8 cellular contexts compared by ENCODE assay signal in the genomic region with DNA sequence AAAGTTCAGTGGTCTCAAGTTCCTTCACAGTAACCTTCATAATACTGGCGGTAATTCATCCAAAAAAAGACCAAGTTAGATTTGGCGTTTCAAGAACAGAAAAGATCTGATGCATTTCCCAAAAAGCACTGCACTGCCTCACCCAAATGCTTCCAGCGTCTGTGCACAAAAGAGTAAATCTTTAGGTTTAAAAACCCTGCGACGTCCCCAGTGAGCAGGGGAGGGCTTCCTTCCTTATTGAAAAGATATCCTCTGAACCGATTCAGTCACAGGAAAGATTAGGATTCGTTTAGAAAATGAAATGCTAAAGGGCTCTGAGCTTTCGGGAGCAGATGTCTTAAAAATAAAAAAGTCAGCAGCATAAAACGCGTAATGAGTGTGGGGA. TPM values are rescaled to one million over a fixed set of nuclear protein-coding genes. Genes with fewer than 3 reads are reported as not detected.
A peak's percentile ranks its signal among the peaks of the same experiment; 100 is the strongest.
DNase-seq lines count a peak whose midpoint lies in the region; ATAC-seq, FAIRE-seq and TF ChIP-seq lines count a peak whose summit lies in the region.

No MANE protein-coding gene starts in this region.

- H3K23ac ChIP-seq in mesenchymal stem cell (ENCODE audit: low read length in 2 of 2) = no peak overlapping the region

- H2BK120ac ChIP-seq in mesenchymal stem cell (ENCODE audit: low read depth, low read length) = no peak overlapping the region

- peaks cover 5% of the 10 kb centered on the region for H3K79me1 ChIP-seq in mesenchymal stem cell (replicated peaks; ENCODE audit: low read length, poor library complexity, severe bottlenecking)

- H2AK5ac ChIP-seq in mesenchymal stem cell (ENCODE audit: low read length, severe bottlenecking) = no peak overlapping the region

- intact Hi-C loops in body of pancreas (cut with DNase I) = no loop called here

- H2BK12ac ChIP-seq in mesenchymal stem cell (ENCODE audit: low read length in 2 of 2) = no peak overlapping the region

- H4K91ac ChIP-seq in mesenchymal stem cell (ENCODE audit: low read length) = no peak overlapping the region

- ATAC-seq in body of pancreas = no peak

- no peak overlapping the region for H2BK15ac ChIP-seq in mesenchymal stem cell (ENCODE audit: low read depth, poor library complexity, severe bottlenecking)

- H3K9me3 ChIP-seq in ES-I3 (ENCODE audit: control insufficient read depth, insufficient read depth, low read length) = no peaks in the 10 kb centered on the region
- H3K9me3 ChIP-seq in KOPT-K1 (ENCODE audit: insufficient read depth, low read length, poor library complexity, severe bottlenecking) = no peaks in the 10 kb centered on the region
- no peaks in the 10 kb centered on the region for H3K9me3 ChIP-seq in body of pancreas
- no peaks in the 10 kb centered on the region for H3K9me3 ChIP-seq in mesenchymal stem cell (ENCODE audit: control insufficient read depth, low read length)

- no peak for TF ChIP-seq CTCF in body of pancreas (IDR thresholded peaks at IDR 0.05)

- peak overlapping the region in 1 of 2 experiments; percentile 12 for H3K4ac ChIP-seq in mesenchymal stem cell (ENCODE audit: low read depth in 1 of 2, low read length in 2 of 2)

- TF ChIP-seq POLR2A in body of pancreas (IDR thresholded peaks at IDR 0.05) = no peak

- no peaks in the 10 kb centered on the region for H3K4me1 ChIP-seq in ES-I3 (ENCODE audit: insufficient read depth, low read length)
- H3K4me1 ChIP-seq in body of pancreas = peaks cover 20% of the 10 kb centered on the region
- H3K4me1 ChIP-seq in mesenchymal stem cell (ENCODE audit: control insufficient read depth, insufficient read depth, low read depth, low read length) = peaks cover 1% of the 10 kb centered on the region

- no peak overlapping the region for H2BK5ac ChIP-seq in mesenchymal stem cell (ENCODE audit: low read depth, low read length, poor library complexity, severe bottlenecking)

- FAIRE-seq in urothelium cell line (lab: Jason Lieb, UNC) = no peak

- no peak overlapping the region for H3K14ac ChIP-seq in mesenchymal stem cell (ENCODE audit: low read length in 2 of 2)

- H4K8ac ChIP-seq in mesenchymal stem cell (ENCODE audit: low read length) = no peak overlapping the region

- DNase-seq in body of pancreas (no peak), mesenchymal stem cell (no peak), urothelium cell line (ENCODE audit: low spot score) (no peak), NCI-H1436 treated with DMSO at 0.1 percent for 48 hours (lab: John Stamatoyannopoulos, UW) (no peak), CD1c-positive myeloid dendritic cell (ENCODE audit: extremely low spot score) (no peak)
- no peak for DNase-seq in stimulated activated CD4-positive, alpha-beta T cell treated with anti-CD3 and anti-CD28 coated beads, Interleukin-4, amount 100 ng/mL, for 4 hours

- H3K27ac ChIP-seq in KOPT-K1 (ENCODE audit: low read depth, low read length, poor library complexity, severe bottlenecking) (peak overlapping the region; percentile 84), body of pancreas (peak overlapping the region in 3 of 4 donors; percentile 87 to 96 (median 95)), mesenchymal stem cell (ENCODE audit: low read length, poor library complexity, severe bottlenecking) (no peak overlapping the region)

- peak overlapping the region in 1 of 2 experiments; percentile 5 for H3K18ac ChIP-seq in mesenchymal stem cell (ENCODE audit: low read depth in 1 of 2, low read length in 2 of 2)

- H3K27me3 ChIP-seq in body of pancreas (no peaks in the 10 kb centered on the region), mesenchymal stem cell (ENCODE audit: control insufficient read depth in 1 of 2, insufficient read depth in 1 of 2, low read length in 2 of 2) (no peaks in the 10 kb centered on the region)

- H3K4me2 ChIP-seq in mesenchymal stem cell (ENCODE audit: low read length, poor library complexity, severe bottlenecking) = peak overlapping the region; percentile 92

- 0 out of 2 replicates have a peak, but pooled peaks cover 5% of the 10 kb centered on the region for H3K36me3 ChIP-seq in ES-I3 (ENCODE audit: insufficient read depth, low read length)
- peaks cover 26% of the 10 kb centered on the region for H3K36me3 ChIP-seq in KOPT-K1 (ENCODE audit: insufficient read depth, low read length)
- peaks cover 0 to 4% of the 10 kb centered on the region in 2 donors for H3K36me3 ChIP-seq in body of pancreas (replicated peaks in 1 of 2; ENCODE audit: insufficient read depth in 1 of 2, low read depth in 2 of 2)
- H3K36me3 ChIP-seq in mesenchymal stem cell (ENCODE audit: control insufficient read depth in 1 of 2, insufficient read depth in 2 of 2, low read depth in 1 of 2, low read length in 2 of 2) = peaks cover 3 to 27% of the 10 kb centered on the region in 2 experiments

- H2AFZ ChIP-seq in mesenchymal stem cell (ENCODE audit: low read depth, low read length) = no peak overlapping the region

- H3K9ac ChIP-seq in ES-I3 (ENCODE audit: low read depth, low read length) (peak overlapping the region; percentile 96), mesenchymal stem cell (ENCODE audit: low read length) (peak overlapping the region; percentile 95)

- H3K4me3 ChIP-seq in body of pancreas (peak overlapping the region; percentile 52 to 54), mesenchymal stem cell (ENCODE audit: insufficient read depth in 1 of 2, low read depth in 1 of 2, low read length in 2 of 2) (peak overlapping the region; percentile 28 to 97)

- 0% methylated on average over 10 of the region's 10 CpGs for WGBS in body of pancreas, 2 donors
- under 1% methylated on average over 10 of the region's 10 CpGs for WGBS in mesenchymal stem cell

RNA-seq across cellular contexts. Expression of a gene that starts 0.7 kb away (rescaled TPM):
- total RNA-seq in body of pancreas = 10 to 100 TPM; 12.5 to 15.2 TPM
- 31.7 TPM for polyA plus RNA-seq in mesenchymal stem cell (2013, experiment 1 of 2)
- polyA plus RNA-seq in mesenchymal stem cell (2013, experiment 2 of 2) = 30.4 TPM
